In genomic region chr2:162317910-162318279, GRCh38 we compare ENCODE assay signal across 8 cellular contexts. TPM values are rescaled to one million over a fixed set of nuclear protein-coding genes. Genes with fewer than 3 reads are reported as not detected.
DNase-seq lines count a peak whose midpoint lies in the region; ATAC-seq and TF ChIP-seq lines count a peak whose summit lies in the region.

No MANE protein-coding gene starts in this region.

- H3K27ac ChIP-seq in Karpas-422 (ENCODE audit: low read length), result no peak overlapping the region
- peak overlapping the region; percentile 59 for H3K27ac ChIP-seq in fibroblast of lung (ENCODE audit: insufficient read depth, low read length)
- H3K27ac ChIP-seq in neutrophil, result peak overlapping the region; percentile 99

- H3K4me2 ChIP-seq in Karpas-422 (ENCODE audit: low read depth, low read length, poor library complexity, severe bottlenecking) (peak overlapping the region; percentile 61), fibroblast of lung (ENCODE audit: extremely low read depth, insufficient read depth, low read length) (peak overlapping the region; percentile 98)

- H4K20me1 ChIP-seq in Karpas-422 (ENCODE audit: insufficient read depth, low read depth, low read length), result no peaks in the 10 kb centered on the region
- H4K20me1 ChIP-seq in fibroblast of lung (ENCODE audit: control insufficient read depth, extremely low read depth, insufficient read depth, low read length), result no peaks in the 10 kb centered on the region

- H3K4me3 ChIP-seq in Karpas-422 (ENCODE audit: low read length) (peak overlapping the region; percentile 75), fibroblast of lung (replicated peaks in 1 of 4; ENCODE audit: control extremely low read depth in 1 of 4, insufficient read depth in 1 of 4, low read depth in 3 of 4, low read length in 4 of 4) (peak overlapping the region; percentile 80 to 89 (median 86)), neutrophil (ENCODE audit: low read depth in 1 of 2, low read length in 1 of 2) (peak overlapping the region; percentile 68 to 92)

- ATAC-seq in GM21723 (IDR thresholded peaks at IDR 0.05; ENCODE audit: unreplicated experiment), result peak; percentile 16

- H3K36me3 ChIP-seq in Karpas-422 (ENCODE audit: insufficient read depth, low read length) (no peaks in the 10 kb centered on the region), fibroblast of lung (ENCODE audit: control insufficient read depth, insufficient read depth, low read length) (no peaks in the 10 kb centered on the region), neutrophil (no peaks in the 10 kb centered on the region)

- H3K79me2 ChIP-seq in Karpas-422 (ENCODE audit: low read length), result no peaks in the 10 kb centered on the region
- no peaks in the 10 kb centered on the region for H3K79me2 ChIP-seq in fibroblast of lung (ENCODE audit: control insufficient read depth, insufficient read depth, low read length)

- H3K9ac ChIP-seq in Karpas-422 (ENCODE audit: low read length) (peak overlapping the region; percentile 51), fibroblast of lung (ENCODE audit: insufficient read depth, low read length) (peak overlapping the region; percentile 76)

- H3K9me2 ChIP-seq in Karpas-422 (replicated peaks; ENCODE audit: insufficient read depth, low read length), result no peaks in the 10 kb centered on the region

- TF ChIP-seq CTCF in fibroblast of lung (conservative IDR thresholded peaks at IDR 0.05 in 1 of 2, IDR thresholded peaks at IDR 0.05 in 1 of 2; ENCODE audit: low read depth in 1 of 2, low read length in 2 of 2) (no peak), neutrophil (IDR thresholded peaks at IDR 0.05) (no peak)

- DNase-seq in EH (ENCODE audit: low read depth) (peak; percentile 25), Karpas-422 (no peak), activated T-cell treated with anti-CD3 and anti-CD28 coated beads for 24 hours (ENCODE audit: low read depth) (peak; percentile 16), fibroblast of lung (ENCODE audit: low read depth in 2 of 2) (peak in 1 of 2 donors; percentile 12), NCI-H446 treated with DMSO at 0.1 percent for 48 hours (lab: John Stamatoyannopoulos, UW) (no peak), NCI-H2029 (lab: John Stamatoyannopoulos, UW) (no peak)

- H2AFZ ChIP-seq in Karpas-422 (ENCODE audit: low read length) (peak overlapping the region; percentile 93; the same call in 1 of the 2 replicates), fibroblast of lung (ENCODE audit: low read length) (peak overlapping the region; percentile 99)

- H3K9me3 ChIP-seq in Karpas-422 (ENCODE audit: low read length) (no peaks in the 10 kb centered on the region), fibroblast of lung (ENCODE audit: control insufficient read depth, insufficient read depth, low read depth, low read length) (no peaks in the 10 kb centered on the region), neutrophil (no peaks in the 10 kb centered on the region)

- H3K4me1 ChIP-seq in Karpas-422 (ENCODE audit: low read length), result peaks cover 11% of the 10 kb centered on the region
- H3K4me1 ChIP-seq in fibroblast of lung (ENCODE audit: control insufficient read depth, extremely low read depth, insufficient read depth, low read length), result peaks cover 6% of the 10 kb centered on the region
- H3K4me1 ChIP-seq in neutrophil (ENCODE audit: control insufficient read depth in 1 of 2, insufficient read depth in 1 of 2, low read depth in 1 of 2, low read length in 1 of 2), result peaks cover 28 to 33% of the 10 kb centered on the region in 2 experiments

- peaks cover 5% of the 10 kb centered on the region; the same call in 1 of the 2 replicates for H3K27me3 ChIP-seq in Karpas-422 (ENCODE audit: low read length)
- no peaks in the 10 kb centered on the region for H3K27me3 ChIP-seq in fibroblast of lung (ENCODE audit: control insufficient read depth, insufficient read depth, low read length)
- no peaks in the 10 kb centered on the region for H3K27me3 ChIP-seq in neutrophil

RNA-seq across cellular contexts. Expression of gene IFIH1, which starts 0.6 kb away (rescaled TPM):
- total RNA-seq in Karpas-422 (2014; rRNA removed; shearing (Covaris generic); ENCODE audit: low replicate concordance), result 0.26 and 0.69 TPM in 2 replicates
- 10.0 and 11.4 TPM in 2 replicates for total RNA-seq in fibroblast of lung
- polyA plus RNA-seq in fibroblast of lung, result 2.9 and 4.2 TPM in 2 replicates
- 2.2 and 3.9 TPM in 2 replicates for polyA plus RNA-seq in fibroblast of lung (2012)
- 1.1 and 3.7 TPM in 2 replicates for polyA minus RNA-seq in fibroblast of lung (ENCODE audit: low replicate concordance)

RNA-seq across cellular contexts. Expression of gene GCA, which starts 26.0 kb away (rescaled TPM):
- 0.11 TPM in 1 of 2 replicates, not detected in the other for total RNA-seq in Karpas-422 (2014; rRNA removed; shearing (Covaris generic); ENCODE audit: low replicate concordance)
- 10.3 and 12.9 TPM in 2 replicates for total RNA-seq in fibroblast of lung
- 5.2 and 7.6 TPM in 2 replicates for polyA plus RNA-seq in fibroblast of lung
- 5.3 and 6.6 TPM in 2 replicates for polyA plus RNA-seq in fibroblast of lung (2012)
- polyA minus RNA-seq in fibroblast of lung (ENCODE audit: low replicate concordance), result 1.3 TPM in 1 of 2 replicates, not detected in the other

Comparison
In these comparisons a context has a peak if more than half of its experiments do, and no peak if none do; other contexts are left out.
1. DNase-seq: peak in EH (single experiment) and activated T-cell treated with anti-CD3 and anti-CD28 coated beads for 24 hours (single experiment); none in Karpas-422 (single experiment), NCI-H446 treated with DMSO at 0.1 percent for 48 hours (single experiment) and NCI-H2029 (single experiment).
2. RNA of gene GCA, which starts 26.0 kb away (total RNA-seq): 10.3 to 12.9 TPM in fibroblast of lung; 0.11 TPM in Karpas-422; every median in the first group is over 10 times any median in the second.
3. Peak in every context shown above with its lines, with median percentiles within 50 percentile points of each other: H3K4me3 ChIP-seq.